Comparison of ENCODE assay signal across 8 cellular contexts in the genomic region with DNA sequence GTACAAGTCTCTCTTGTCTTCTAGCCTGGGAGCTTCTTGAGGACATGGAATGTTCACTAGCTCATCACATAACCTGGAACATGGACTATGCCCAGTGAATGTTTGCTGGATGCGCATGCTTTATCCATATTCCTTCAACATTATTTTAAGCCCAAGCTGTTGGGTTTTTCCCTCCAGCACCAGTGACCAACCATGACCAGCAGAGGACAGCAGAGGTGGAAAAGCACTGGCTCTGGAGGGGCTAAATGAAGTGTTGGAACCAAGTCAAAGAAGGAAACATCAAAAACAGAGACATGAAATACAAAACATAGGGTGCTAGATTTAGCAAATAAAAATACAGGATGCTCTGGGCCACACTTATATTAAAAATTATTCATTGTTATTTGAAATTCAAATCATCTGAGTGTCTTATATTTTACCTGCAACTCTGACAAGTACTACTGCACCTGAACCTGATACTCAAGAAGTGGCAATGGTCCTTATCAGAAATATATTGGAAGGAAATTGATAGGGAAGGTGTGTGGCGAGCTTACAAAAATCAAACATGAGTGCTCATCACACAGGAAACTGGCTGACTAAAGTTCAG. TPM values are rescaled to one million over a fixed set of nuclear protein-coding genes. Genes with fewer than 3 reads are reported as not detected.
DNase-seq lines count a peak whose midpoint lies in the region; ATAC-seq and TF ChIP-seq lines count a peak whose summit lies in the region.

No MANE protein-coding gene starts in this region.

- H3K4me1 ChIP-seq in GM23338 (ENCODE audit: insufficient read depth): no peaks in the 10 kb centered on the region

- no peaks in the 10 kb centered on the region for H3K36me3 Mint-ChIP-seq in GM23338 (ENCODE audit: low read depth)
- no peaks in the 10 kb centered on the region for H3K36me3 Mint-ChIP-seq in progenitor cell of endocrine pancreas (ENCODE audit: insufficient read depth)

- no peak overlapping the region for H2AFZ ChIP-seq in GM23338

- ATAC-seq in GM23338 (peak; percentile 60), GM21526 (IDR thresholded peaks at IDR 0.05; ENCODE audit: low FRiP score, unreplicated experiment) (no peak)

- DNase-seq in CD1c-positive myeloid dendritic cell (ENCODE audit: extremely low spot score) (peak; percentile 26), GM23338 (ENCODE audit: low spot score) (peak; percentile 46), SW480 (ENCODE audit: low spot score) (peak; percentile 18), dermis blood vessel endothelial cell (peak; percentile 58), progenitor cell of endocrine pancreas (ENCODE audit: low spot score, unreplicated experiment) (no peak), foreskin melanocyte (no peak), NCI-H2029 (lab: John Stamatoyannopoulos, UW) (no peak)

- 0 out of 2 replicates have a peak, but pooled peaks cover 7% of the 10 kb centered on the region for H3K36me3 ChIP-seq in GM23338 (ENCODE audit: insufficient read depth)

- peaks cover 2% of the 10 kb centered on the region for H3K27me3 Mint-ChIP-seq in GM23338 (ENCODE audit: insufficient read depth, low read depth, poor library complexity)
- H3K27me3 Mint-ChIP-seq in progenitor cell of endocrine pancreas: peaks cover 5% of the 10 kb centered on the region

- TF ChIP-seq CTCF in GM23338 (conservative IDR thresholded peaks at IDR 0.05; ENCODE audit: low read depth in 2 of 2) (peak; percentile 66 to 80), progenitor cell of endocrine pancreas (IDR thresholded peaks at IDR 0.05; ENCODE audit: unreplicated experiment) (peak; percentile 58)

- H3K27ac ChIP-seq in GM23338 (ENCODE audit: low read depth): no peak overlapping the region

- no peak overlapping the region for H3K4me3 Mint-ChIP-seq in GM23338
- no peak overlapping the region for H3K4me3 Mint-ChIP-seq in progenitor cell of endocrine pancreas (ENCODE audit: low read depth)

- no peak overlapping the region for H3K4me2 ChIP-seq in GM23338

- no peak overlapping the region for H3K27ac Mint-ChIP-seq in GM23338
- H3K27ac Mint-ChIP-seq in progenitor cell of endocrine pancreas: no peak overlapping the region

- peaks cover 8% of the 10 kb centered on the region for H3K9me2 ChIP-seq in GM23338 (ENCODE audit: insufficient read depth)

- H3K4me1 Mint-ChIP-seq in GM23338 (no peaks in the 10 kb centered on the region), progenitor cell of endocrine pancreas (ENCODE audit: low read depth) (no peaks in the 10 kb centered on the region)

- no peak overlapping the region for H3K4me3 ChIP-seq in GM23338

- H3F3A ChIP-seq in GM23338 (replicated peaks; ENCODE audit: low read depth): no peaks in the 10 kb centered on the region

- H3K9me3 Mint-ChIP-seq in GM23338: peaks cover 9% of the 10 kb centered on the region
- peaks cover 9% of the 10 kb centered on the region for H3K9me3 Mint-ChIP-seq in progenitor cell of endocrine pancreas (ENCODE audit: low read depth)

- no peaks in the 10 kb centered on the region for H3K27me3 ChIP-seq in GM23338 (ENCODE audit: insufficient read depth)

- H3K79me2 ChIP-seq in GM23338 (replicated peaks; ENCODE audit: insufficient read depth): no peaks in the 10 kb centered on the region

- no peaks in the 10 kb centered on the region for H4K20me1 ChIP-seq in GM23338 (replicated peaks; ENCODE audit: insufficient read depth)

TF ChIP-seq in GM23338, 12 proteins besides CTCF, POLR2A, EP300 and RAD21 (continues in another document):
- TF ChIP-seq ZNF114 (CRISPR knock-in tag; IDR thresholded peaks at IDR 0.05) (no peak), CREB1 (CRISPR knock-in tag; IDR thresholded peaks at IDR 0.05; ENCODE audit: low read depth) (no peak), JUNB (IDR thresholded peaks at IDR 0.05; ENCODE audit: unreplicated experiment) (no peak), ZNF331 (CRISPR knock-in tag; IDR thresholded peaks at IDR 0.05; ENCODE audit: low read depth) (no peak), NANOG (IDR thresholded peaks at IDR 0.05; ENCODE audit: borderline replicate concordance) (no peak), STAT1 (IDR thresholded peaks at IDR 0.05; ENCODE audit: unreplicated experiment) (no peak), POLR2AphosphoS5 (IDR thresholded peaks at IDR 0.05; ENCODE audit: low read depth) (no peak), EZH2phosphoT487 (IDR thresholded peaks at IDR 0.05; ENCODE audit: unreplicated experiment) (no peak), EZH2 (IDR thresholded peaks at IDR 0.05; ENCODE audit: low read depth, unreplicated experiment) (no peak)
- TF ChIP-seq, protein P1, sequence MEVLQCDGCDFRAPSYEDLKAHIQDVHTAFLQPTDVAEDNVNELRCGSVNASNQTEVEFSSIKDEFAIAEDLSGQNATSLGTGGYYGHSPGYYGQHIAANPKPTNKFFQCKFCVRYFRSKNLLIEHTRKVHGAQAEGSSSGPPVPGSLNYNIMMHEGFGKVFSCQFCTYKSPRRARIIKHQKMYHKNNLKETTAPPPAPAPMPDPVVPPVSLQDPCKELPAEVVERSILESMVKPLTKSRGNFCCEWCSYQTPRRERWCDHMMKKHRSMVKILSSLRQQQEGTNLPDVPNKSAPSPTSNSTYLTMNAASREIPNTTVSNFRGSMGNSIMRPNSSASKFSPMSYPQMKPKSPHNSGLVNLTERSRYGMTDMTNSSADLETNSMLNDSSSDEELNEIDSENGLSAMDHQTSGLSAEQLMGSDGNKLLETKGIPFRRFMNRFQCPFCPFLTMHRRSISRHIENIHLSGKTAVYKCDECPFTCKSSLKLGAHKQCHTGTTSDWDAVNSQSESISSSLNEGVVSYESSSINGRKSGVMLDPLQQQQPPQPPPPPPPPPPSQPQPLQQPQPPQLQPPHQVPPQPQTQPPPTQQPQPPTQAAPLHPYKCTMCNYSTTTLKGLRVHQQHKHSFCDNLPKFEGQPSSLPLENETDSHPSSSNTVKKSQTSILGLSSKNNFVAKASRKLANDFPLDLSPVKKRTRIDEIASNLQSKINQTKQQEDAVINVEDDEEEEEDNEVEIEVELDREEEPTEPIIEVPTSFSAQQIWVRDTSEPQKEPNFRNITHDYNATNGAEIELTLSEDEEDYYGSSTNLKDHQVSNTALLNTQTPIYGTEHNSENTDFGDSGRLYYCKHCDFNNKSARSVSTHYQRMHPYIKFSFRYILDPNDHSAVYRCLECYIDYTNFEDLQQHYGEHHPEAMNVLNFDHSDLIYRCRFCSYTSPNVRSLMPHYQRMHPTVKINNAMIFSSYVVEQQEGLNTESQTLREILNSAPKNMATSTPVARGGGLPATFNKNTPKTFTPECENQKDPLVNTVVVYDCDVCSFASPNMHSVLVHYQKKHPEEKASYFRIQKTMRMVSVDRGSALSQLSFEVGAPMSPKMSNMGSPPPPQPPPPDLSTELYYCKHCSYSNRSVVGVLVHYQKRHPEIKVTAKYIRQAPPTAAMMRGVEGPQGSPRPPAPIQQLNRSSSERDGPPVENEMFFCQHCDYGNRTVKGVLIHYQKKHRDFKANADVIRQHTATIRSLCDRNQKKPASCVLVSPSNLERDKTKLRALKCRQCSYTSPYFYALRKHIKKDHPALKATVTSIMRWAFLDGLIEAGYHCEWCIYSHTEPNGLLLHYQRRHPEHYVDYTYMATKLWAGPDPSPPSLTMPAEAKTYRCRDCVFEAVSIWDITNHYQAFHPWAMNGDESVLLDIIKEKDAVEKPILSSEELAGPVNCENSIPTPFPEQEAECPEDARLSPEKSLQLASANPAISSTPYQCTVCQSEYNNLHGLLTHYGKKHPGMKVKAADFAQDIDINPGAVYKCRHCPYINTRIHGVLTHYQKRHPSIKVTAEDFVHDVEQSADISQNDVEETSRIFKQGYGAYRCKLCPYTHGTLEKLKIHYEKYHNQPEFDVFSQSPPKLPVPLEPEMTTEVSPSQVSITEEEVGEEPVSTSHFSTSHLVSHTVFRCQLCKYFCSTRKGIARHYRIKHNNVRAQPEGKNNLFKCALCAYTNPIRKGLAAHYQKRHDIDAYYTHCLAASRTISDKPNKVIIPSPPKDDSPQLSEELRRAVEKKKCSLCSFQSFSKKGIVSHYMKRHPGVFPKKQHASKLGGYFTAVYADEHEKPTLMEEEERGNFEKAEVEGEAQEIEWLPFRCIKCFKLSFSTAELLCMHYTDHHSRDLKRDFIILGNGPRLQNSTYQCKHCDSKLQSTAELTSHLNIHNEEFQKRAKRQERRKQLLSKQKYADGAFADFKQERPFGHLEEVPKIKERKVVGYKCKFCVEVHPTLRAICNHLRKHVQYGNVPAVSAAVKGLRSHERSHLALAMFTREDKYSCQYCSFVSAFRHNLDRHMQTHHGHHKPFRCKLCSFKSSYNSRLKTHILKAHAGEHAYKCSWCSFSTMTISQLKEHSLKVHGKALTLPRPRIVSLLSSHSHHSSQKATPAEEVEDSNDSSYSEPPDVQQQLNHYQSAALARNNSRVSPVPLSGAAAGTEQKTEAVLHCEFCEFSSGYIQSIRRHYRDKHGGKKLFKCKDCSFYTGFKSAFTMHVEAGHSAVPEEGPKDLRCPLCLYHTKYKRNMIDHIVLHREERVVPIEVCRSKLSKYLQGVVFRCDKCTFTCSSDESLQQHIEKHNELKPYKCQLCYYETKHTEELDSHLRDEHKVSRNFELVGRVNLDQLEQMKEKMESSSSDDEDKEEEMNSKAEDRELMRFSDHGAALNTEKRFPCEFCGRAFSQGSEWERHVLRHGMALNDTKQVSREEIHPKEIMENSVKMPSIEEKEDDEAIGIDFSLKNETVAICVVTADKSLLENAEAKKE (CRISPR knock-in tag; IDR thresholded peaks at IDR 0.05): no peak
- TF ChIP-seq, protein P2, sequence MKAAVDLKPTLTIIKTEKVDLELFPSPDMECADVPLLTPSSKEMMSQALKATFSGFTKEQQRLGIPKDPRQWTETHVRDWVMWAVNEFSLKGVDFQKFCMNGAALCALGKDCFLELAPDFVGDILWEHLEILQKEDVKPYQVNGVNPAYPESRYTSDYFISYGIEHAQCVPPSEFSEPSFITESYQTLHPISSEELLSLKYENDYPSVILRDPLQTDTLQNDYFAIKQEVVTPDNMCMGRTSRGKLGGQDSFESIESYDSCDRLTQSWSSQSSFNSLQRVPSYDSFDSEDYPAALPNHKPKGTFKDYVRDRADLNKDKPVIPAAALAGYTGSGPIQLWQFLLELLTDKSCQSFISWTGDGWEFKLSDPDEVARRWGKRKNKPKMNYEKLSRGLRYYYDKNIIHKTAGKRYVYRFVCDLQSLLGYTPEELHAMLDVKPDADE (IDR thresholded peaks at IDR 0.05): no peak

RNA-seq across cellular contexts. Expression of a gene that starts 23.1 kb away (rescaled TPM):
- 11.9 and 18.2 TPM in 2 replicates for total RNA-seq in GM23338 (2014; rRNA removed; shearing (Covaris generic))
- 2.7 and 3.1 TPM in 2 replicates for polyA plus RNA-seq in GM23338 (2016; fragmentation: Nextera tagmentation; extraction: Ambion mirVana)
- total RNA-seq in dermis blood vessel endothelial cell (4.1 and 4.4 TPM in 2 replicates), progenitor cell of endocrine pancreas (7.0 and 7.1 TPM in 2 replicates)

Comparison
In these comparisons a context has a peak if more than half of its experiments do, and no peak if none do; other contexts are left out.
1. DNase-seq: peak in CD1c-positive myeloid dendritic cell (single experiment), GM23338 (single experiment), SW480 (single experiment) and dermis blood vessel endothelial cell (single experiment); none in progenitor cell of endocrine pancreas (single experiment), foreskin melanocyte (single experiment) and NCI-H2029 (single experiment).